ENCODE assay signal across 15 cellular contexts in the genomic region with DNA sequence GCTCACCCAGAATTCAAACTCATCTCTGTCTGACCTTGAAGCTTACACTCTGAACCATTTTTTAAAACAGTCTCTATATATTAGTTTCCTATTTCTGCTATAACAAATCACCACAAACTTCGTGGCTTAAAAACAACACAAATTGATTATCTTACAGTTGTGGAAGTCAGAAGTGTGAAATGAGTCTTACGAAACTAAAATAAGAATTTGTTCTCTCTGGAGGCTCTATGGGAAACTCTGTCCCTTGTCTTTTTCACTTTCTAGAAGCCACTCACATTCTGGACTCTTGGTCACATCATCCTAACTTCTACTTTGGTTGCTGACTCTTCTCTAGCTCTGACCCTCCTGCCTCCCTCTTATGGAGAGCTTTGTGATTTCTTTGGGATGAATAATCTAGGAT.
"Had no signal": no experiment of that assay in that cellular context is flagged by ENCODE, and none has a peak within 500 bp of the region (broad histone marks: within the 10 kb centered on the region; RNA-seq: fewer than 3 reads in every experiment).

No MANE protein-coding gene starts in this region.

- DNase-seq: foreskin keratinocyte; immature natural killer cell; left cardiac atrium; left ventricle myocardium inferior; lower lobe of right lung; midbrain; nucleus accumbens; pancreas; right cardiac atrium; small intestine; stimulated activated CD4-positive, alpha-beta T cell treated with anti-CD3 and anti-CD28 coated beads, Interleukin-2, amount 100 ng/mL, for 48 hours; stimulated activated naive CD4-positive, alpha-beta T cell treated with Interleukin-2 at 50 U/mL for 16 hours; trophoblast cell had no signal

- H3K9ac ChIP-seq: neural progenitor cell had no signal

- H3K4me1 ChIP-seq: foreskin keratinocyte, left ventricle myocardium inferior, lower lobe of right lung, pancreas had no signal

- H2AFZ ChIP-seq: neural progenitor cell had no signal

- ATAC-seq: foreskin keratinocyte; left cardiac atrium; lower lobe of right lung; natural killer cell treated with Interleukin-12 subunit alpha and Interleukin-12 subunit beta and Interleukin-15 and Interleukin-18, amount 100 ng/mL, for 72 hours; pancreas; right cardiac atrium had no signal

- H3K4me2 ChIP-seq: neural progenitor cell had no signal

- H3K9me3 ChIP-seq: left ventricle myocardium inferior, lower lobe of right lung, pancreas had no signal

- H3K4me3 ChIP-seq: left ventricle myocardium inferior, lower lobe of right lung, neural progenitor cell, pancreas had no signal

- H3K36me3 ChIP-seq: left ventricle myocardium inferior, lower lobe of right lung, neural progenitor cell, pancreas had no signal

- H3K27me3 ChIP-seq: foreskin keratinocyte, neural progenitor cell, pancreas had no signal

- H3K27ac ChIP-seq: foreskin keratinocyte, left ventricle myocardium inferior, lower lobe of right lung, neural progenitor cell, pancreas had no signal
